12 cellular contexts compared by ENCODE assay signal in the genomic region with DNA sequence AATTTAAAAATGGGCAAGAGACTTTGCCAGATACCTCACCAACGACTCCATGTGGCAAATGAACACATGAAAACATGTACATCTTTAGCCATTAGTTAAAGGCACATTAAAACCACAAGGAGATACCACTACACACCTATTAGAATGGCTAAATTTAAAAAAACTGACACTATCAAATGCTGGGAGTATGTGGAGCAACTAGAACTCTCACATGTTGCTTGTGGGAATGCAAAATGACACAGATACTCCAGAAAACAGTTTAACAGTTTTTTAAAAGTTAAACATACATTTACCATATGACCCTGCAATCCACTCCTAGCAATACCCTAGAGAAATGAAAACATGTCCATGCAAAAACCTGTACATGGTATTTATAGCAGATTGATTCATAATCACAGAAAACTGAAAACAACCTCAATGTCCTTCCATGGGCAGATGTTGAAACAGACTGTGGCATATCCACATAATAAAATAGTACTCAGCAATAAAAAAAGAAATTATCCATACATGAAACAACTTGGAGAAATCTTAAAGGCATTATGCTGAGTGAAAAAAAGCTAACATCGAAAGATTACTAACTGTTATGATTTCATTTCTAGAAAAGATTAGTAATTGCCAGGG. TPM values are rescaled to one million over a fixed set of nuclear protein-coding genes. Genes with fewer than 3 reads are reported as not detected.
A peak's percentile ranks its signal among the peaks of the same experiment; 100 is the strongest.
DNase-seq lines count a peak whose midpoint lies in the region; ATAC-seq and TF ChIP-seq lines count a peak whose summit lies in the region.
"Had no signal": no experiment of that assay in that cellular context is flagged by ENCODE, and none has a peak within 500 bp of the region (broad histone marks: within the 10 kb centered on the region; RNA-seq: fewer than 3 reads in every experiment).

No MANE protein-coding gene starts in this region.

- H3K27ac Mint-ChIP-seq in activated T-helper 17 cell treated with anti-CD3 and anti-CD28 coated beads, Interleukin-2, amount 50 U/mL, for 72 hours = peak overlapping the region; percentile 27

- H3K4me1 ChIP-seq in cardiac muscle cell (ENCODE audit: low read depth) = peaks cover 10% of the 10 kb centered on the region
- peaks cover 4% of the 10 kb centered on the region for H3K4me1 ChIP-seq in iPS-18a (ENCODE audit: control insufficient read depth, low read depth, low read length)
- peaks cover 5 to 38% (median 8%) of the 10 kb centered on the region in 4 donors for H3K4me1 ChIP-seq in transverse colon

- no peak for TF ChIP-seq EP300 in transverse colon (IDR thresholded peaks at IDR 0.05; ENCODE audit: low read depth)

- H3K4me1 Mint-ChIP-seq in activated T-helper 17 cell treated with anti-CD3 and anti-CD28 coated beads, Interleukin-2, amount 50 U/mL, for 72 hours = peaks cover 4% of the 10 kb centered on the region

- no peak for TF ChIP-seq CTCF in cardiac muscle cell (IDR thresholded peaks at IDR 0.05; ENCODE audit: low read depth, low read length)
- TF ChIP-seq CTCF in transverse colon (IDR thresholded peaks at IDR 0.05) = no peak
- TF ChIP-seq CTCF in dorsolateral prefrontal cortex (IDR thresholded peaks at IDR 0.05 in 54 of 56, conservative IDR thresholded peaks at IDR 0.05 in 2 of 56; ENCODE audit: low read depth in 1 of 56, partially characterized antibody in 56 of 56) = no peak

- H3K4me3 Mint-ChIP-seq in activated T-helper 17 cell treated with anti-CD3 and anti-CD28 coated beads, Interleukin-2, amount 50 U/mL, for 72 hours = peak overlapping the region; percentile 84

- DNase-seq in cardiac muscle cell (ENCODE audit: low read depth in 1 of 2, low spot score in 1 of 2) = no peak
- no peak for DNase-seq in cardiac septum (ENCODE audit: low spot score)
- DNase-seq in transverse colon = no peak
- DNase-seq in NCI-H2227 treated with DMSO at 0.1 percent for 48 hours (lab: John Stamatoyannopoulos, UW) = no peak
- DNase-seq in dorsolateral prefrontal cortex = no peak
- DNase-seq in glomerular visceral epithelial cell (ENCODE audit: extremely low spot score) = no peak
- DNase-seq: activated effector memory CD4-positive, alpha-beta T cell treated with Interleukin-2 at 50 U/mL for 16 hours; effector memory CD4-positive, alpha-beta T cell; NCI-H1417; thyroid gland had no signal

- H3K4me3 ChIP-seq in cardiac muscle cell (peak overlapping the region; percentile 94), iPS-18a (ENCODE audit: low read length) (peak overlapping the region; percentile 6), transverse colon (peak overlapping the region in 3 of 4 donors; percentile 76 to 92 (median 90)), dorsolateral prefrontal cortex (peak overlapping the region in 6 of 59 donors; percentile 80 to 96 (median 89))

- H3K9me3 ChIP-seq in cardiac muscle cell (ENCODE audit: low read depth) = no peaks in the 10 kb centered on the region
- no peaks in the 10 kb centered on the region for H3K9me3 ChIP-seq in iPS-18a (ENCODE audit: control insufficient read depth, low read depth, low read length)
- no peaks in the 10 kb centered on the region for H3K9me3 ChIP-seq in transverse colon
- H3K9me3 ChIP-seq: thyroid gland had no signal

- H3K27me3 ChIP-seq in cardiac muscle cell (no peaks in the 10 kb centered on the region), iPS-18a (ENCODE audit: control insufficient read depth, insufficient read depth, low read length) (peaks cover 10% of the 10 kb centered on the region), transverse colon (no peaks in the 10 kb centered on the region), dorsolateral prefrontal cortex (no peaks in the 10 kb centered on the region)
- H3K27me3 ChIP-seq: thyroid gland had no signal

- no peak for ATAC-seq in activated T-helper 17 cell treated with anti-CD3 and anti-CD28 coated beads, Interleukin-2, amount 50 U/mL, for 72 hours (replicated peaks)

- peaks cover 5% of the 10 kb centered on the region for H3K36me3 Mint-ChIP-seq in activated T-helper 17 cell treated with anti-CD3 and anti-CD28 coated beads, Interleukin-2, amount 50 U/mL, for 72 hours (ENCODE audit: low read depth)

- no peak overlapping the region for H3K9ac ChIP-seq in iPS-18a (ENCODE audit: low read length)

- peaks cover under 1% of the 10 kb centered on the region for H3K9me3 Mint-ChIP-seq in activated T-helper 17 cell treated with anti-CD3 and anti-CD28 coated beads, Interleukin-2, amount 50 U/mL, for 72 hours

- no peak for TF ChIP-seq POLR2A in transverse colon (IDR thresholded peaks at IDR 0.05)

- in situ Hi-C loops in transverse colon (cut with MboI; ENCODE audit: low pct_ligation_motif_present in 1 of 4, low pct_unique_long_range_greater_than_20kb in 1 of 4, low sequenced_read_pairs in 3 of 4) = no loop called here

- H3K27me3 Mint-ChIP-seq in activated T-helper 17 cell treated with anti-CD3 and anti-CD28 coated beads, Interleukin-2, amount 50 U/mL, for 72 hours = peaks cover 7% of the 10 kb centered on the region

- intact Hi-C loops in cardiac septum (cut with DNase I) (no loop called here), transverse colon (cut with DNase I; ENCODE audit: low total_unique reads) (loop anchor here (5.0 kb wide), 1 partner anchor 43 kb away; no protein-coding TSS in a partner anchor), dorsolateral prefrontal cortex (cut with DNase I) (loop anchor here in 1 of 2 donors (2.0 kb wide), 1 partner anchor 47 kb away; a partner anchor contains a TSS)

- H3K27ac ChIP-seq in cardiac muscle cell (no peak overlapping the region), iPS-18a (ENCODE audit: low read length) (no peak overlapping the region), transverse colon (peak overlapping the region; percentile 89 to 96 (median 94)), dorsolateral prefrontal cortex (no peak overlapping the region)

- WGBS in transverse colon (ENCODE audit: low coverage in 1 of 2), 2 donors = 86 to 96% methylated on average over 2 of the region's 2 CpGs

- no peaks in the 10 kb centered on the region for H3K36me3 ChIP-seq in cardiac muscle cell
- no peaks in the 10 kb centered on the region for H3K36me3 ChIP-seq in iPS-18a (ENCODE audit: control insufficient read depth, low read depth, low read length)
- no peaks in the 10 kb centered on the region for H3K36me3 ChIP-seq in transverse colon
- H3K36me3 ChIP-seq: thyroid gland had no signal

RNA-seq across cellular contexts. Expression of a gene that starts 1.9 kb away (rescaled TPM):
- total RNA-seq in cardiac muscle cell (9.1 and 11.9 TPM in 2 replicates), cardiac septum (19.5 TPM), transverse colon (10 to 100 TPM; 21.7 to 28.5 (median 25.1) TPM), dorsolateral prefrontal cortex (10 to 100 TPM in 118 of 120 experiments, 1 to 10 TPM in 2; 7.9 to 20.9 (median 14.9) TPM)
- polyA plus RNA-seq in cardiac muscle cell = 14.7 and 21.3 TPM in 2 replicates
- 1 to 10 TPM; 2.6 to 4.1 TPM for total RNA-seq in activated T-helper 17 cell treated with anti-CD3 and anti-CD28 coated beads, Interleukin-2, amount 50 U/mL, for 72 hours

RNA-seq across cellular contexts. Expression of a gene that starts 48.1 kb away (rescaled TPM):
- total RNA-seq in cardiac muscle cell (6.6 and 7.1 TPM in 2 replicates), cardiac septum (16.9 TPM), transverse colon (10 to 100 TPM in 3 of 4 donors, 1 to 10 TPM in 1; 7.1 to 49.0 (median 10.7) TPM), dorsolateral prefrontal cortex (10 to 100 TPM in 2 of 120 experiments, 1 to 10 TPM in 118; 1.7 to 10.3 (median 4.0) TPM)
- 8.7 and 10.4 TPM in 2 replicates for polyA plus RNA-seq in cardiac muscle cell
- 1 to 10 TPM; 5.6 to 9.5 TPM for total RNA-seq in activated T-helper 17 cell treated with anti-CD3 and anti-CD28 coated beads, Interleukin-2, amount 50 U/mL, for 72 hours

Comparison
In these comparisons a context has a peak if more than half of its experiments do, and no peak if none do; other contexts are left out.
1. H3K27ac ChIP-seq: peak in transverse colon (4 of 4); none in cardiac muscle cell (single experiment), iPS-18a (single experiment) and dorsolateral prefrontal cortex (0 of 59).